ENCODE assay signal across 19 cellular contexts in genomic region chr6:36944650-36945049, GRCh38. TPM values are rescaled to one million over a fixed set of nuclear protein-coding genes. Genes with fewer than 3 reads are reported as not detected.
DNase-seq lines count a peak whose midpoint lies in the region; ATAC-seq, FAIRE-seq and TF ChIP-seq lines count a peak whose summit lies in the region.
"Had no signal": no experiment of that assay in that cellular context is flagged by ENCODE, and none has a peak within 500 bp of the region (broad histone marks: within the 10 kb centered on the region; RNA-seq: fewer than 3 reads in every experiment).

No MANE protein-coding gene starts in this region.

- H3K36me3 ChIP-seq in astrocyte (ENCODE audit: insufficient read depth, low read length) (no peaks in the 10 kb centered on the region), neuronal stem cell (replicated peaks in 1 of 2; ENCODE audit: control insufficient read depth in 2 of 2, insufficient read depth in 2 of 2, low read length in 2 of 2) (no peaks in the 10 kb centered on the region)

- peak; percentile 49 for ATAC-seq in stimulated activated naive CD8-positive, alpha-beta T cell treated with anti-CD3 and anti-CD28 coated beads, Interleukin-15, Interleukin-2, amounts not matched to agents 100 U/mL and 50 U/mL, for 24 hours
- no peak for ATAC-seq in stimulated activated naive CD8-positive, alpha-beta T cell treated with anti-CD3 and anti-CD28 coated beads, Interleukin-15, amount 100 ng/mL, for 72 hours
- ATAC-seq in natural killer cell: no peak
- ATAC-seq in GM21526 (IDR thresholded peaks at IDR 0.05; ENCODE audit: low FRiP score, unreplicated experiment): no peak

- no peak overlapping the region for H2BK15ac ChIP-seq in neuronal stem cell (ENCODE audit: low read length)

- no CpG with 5 or more reads among the region's 5 CpGs for WGBS in neuronal stem cell (ENCODE audit: extremely low coverage in 2 of 2, insufficient read length in 2 of 2, insufficient replicate concordance in 1 of 2), 2 donors

- H3K9me3 ChIP-seq in astrocyte (ENCODE audit: insufficient read depth, low read depth, low read length) (no peaks in the 10 kb centered on the region), neuronal stem cell (replicated peaks in 1 of 2; ENCODE audit: control insufficient read depth in 2 of 2, insufficient read depth in 1 of 2, low read depth in 1 of 2, low read length in 2 of 2) (peaks cover 0 to 6% of the 10 kb centered on the region in 2 donors)

- no peaks in the 10 kb centered on the region for H3K79me2 ChIP-seq in astrocyte (ENCODE audit: insufficient read depth, low read length)

- peaks cover 51% of the 10 kb centered on the region for H3K4me1 Mint-ChIP-seq in stimulated activated naive CD8-positive, alpha-beta T cell treated with anti-CD3 and anti-CD28 coated beads, Interleukin-15, amount 100 ng/mL, for 72 hours
- H3K4me1 Mint-ChIP-seq in astrocyte (ENCODE audit: low read depth, unreplicated experiment): peaks cover 7% of the 10 kb centered on the region
- peaks cover 4 to 6% of the 10 kb centered on the region in 2 donors for H3K4me1 Mint-ChIP-seq in natural killer cell
- no peaks in the 10 kb centered on the region for H3K4me1 Mint-ChIP-seq in CD14-positive monocyte

- H3K27me3 ChIP-seq in astrocyte (ENCODE audit: insufficient read depth, low read length) (no peaks in the 10 kb centered on the region), neuronal stem cell (ENCODE audit: control insufficient read depth in 3 of 3, insufficient read depth in 3 of 3, low read depth in 1 of 3, low read length in 3 of 3) (peaks cover 0 to 10% (median 0%) of the 10 kb centered on the region in 3 experiments)

- H2BK12ac ChIP-seq in neuronal stem cell (ENCODE audit: low read length): no peak overlapping the region

- no peak overlapping the region for H3K4me3 Mint-ChIP-seq in stimulated activated naive CD8-positive, alpha-beta T cell treated with anti-CD3 and anti-CD28 coated beads, Interleukin-15, amount 100 ng/mL, for 72 hours
- H3K4me3 Mint-ChIP-seq in astrocyte (ENCODE audit: unreplicated experiment): no peak overlapping the region
- no peak overlapping the region for H3K4me3 Mint-ChIP-seq in natural killer cell
- no peak overlapping the region for H3K4me3 Mint-ChIP-seq in CD14-positive monocyte

- no peak for FAIRE-seq in astrocyte (lab: Jason Lieb, UNC)
- FAIRE-seq: HTR-8/SVneo had no signal

- no peak overlapping the region for H3K23ac ChIP-seq in neuronal stem cell (ENCODE audit: low read depth, low read length, poor library complexity)

- H3K27me3 Mint-ChIP-seq in stimulated activated naive CD8-positive, alpha-beta T cell treated with anti-CD3 and anti-CD28 coated beads, Interleukin-15, amount 100 ng/mL, for 72 hours: peaks cover 17% of the 10 kb centered on the region
- peaks cover 4% of the 10 kb centered on the region for H3K27me3 Mint-ChIP-seq in astrocyte (ENCODE audit: low read depth, unreplicated experiment)
- peaks cover 20 to 30% of the 10 kb centered on the region in 2 donors for H3K27me3 Mint-ChIP-seq in natural killer cell (ENCODE audit: low read depth in 2 of 2)
- H3K27me3 Mint-ChIP-seq in CD14-positive monocyte (ENCODE audit: low read depth in 3 of 3): peaks cover 6 to 27% (median 22%) of the 10 kb centered on the region in 3 donors

- no peak overlapping the region for H2BK5ac ChIP-seq in neuronal stem cell (ENCODE audit: low read length)

- no peak for DNase-seq in stimulated activated naive CD8-positive, alpha-beta T cell treated with anti-CD3 and anti-CD28 coated beads, Interleukin-15, Interleukin-2, amounts not matched to agents 100 U/mL and 50 U/mL, for 24 hours
- no peak for DNase-seq in stimulated activated naive CD8-positive, alpha-beta T cell treated with anti-CD3 and anti-CD28 coated beads, Interleukin-15, amount 100 ng/mL, for 72 hours
- DNase-seq in astrocyte (ENCODE audit: low read depth): peak; percentile 32
- DNase-seq in neuronal stem cell (ENCODE audit: low spot score): no peak
- DNase-seq in natural killer cell: no peak
- no peak for DNase-seq in CD14-positive monocyte (ENCODE audit: low spot score)
- DNase-seq: COR-L47; DMS153; GOT3; MV-4-11; NCI-H1417; NCI-H1930; NCI-H446; NCI-H69; NK-92 treated with Interleukin-12 subunit alpha and Interleukin-12 subunit beta, amount 100 ng/mL, for 24 hours; SHP77 had no signal

- no peaks in the 10 kb centered on the region for H3K79me1 ChIP-seq in neuronal stem cell (ENCODE audit: low read depth, low read length)

- intact Hi-C loops in natural killer cell (cut with micrococcal nuclease): no loop called here
- intact Hi-C loops in CD14-positive monocyte (cut with micrococcal nuclease): no loop called here

- H3K9ac ChIP-seq in astrocyte (ENCODE audit: low read length) (no peak overlapping the region), neuronal stem cell (ENCODE audit: low read depth, low read length, poor library complexity) (no peak overlapping the region)

- no peak overlapping the region for H3K4ac ChIP-seq in neuronal stem cell (ENCODE audit: low read length)

- H3K4me2 ChIP-seq in astrocyte (ENCODE audit: low read length) (no peak overlapping the region), neuronal stem cell (ENCODE audit: insufficient read depth, low read length, poor library complexity, severe bottlenecking) (no peak overlapping the region)

- H3K18ac ChIP-seq in neuronal stem cell (ENCODE audit: low read length): no peak overlapping the region

- no peak overlapping the region for H4K8ac ChIP-seq in neuronal stem cell (ENCODE audit: low read depth, low read length)

- no peak for TF ChIP-seq CTCF in astrocyte (IDR thresholded peaks at IDR 0.05; ENCODE audit: insufficient read depth, low read depth, low read length)
- no peak for TF ChIP-seq CTCF in natural killer cell (IDR thresholded peaks at IDR 0.05)
- no peak for TF ChIP-seq CTCF in CD14-positive monocyte (IDR thresholded peaks at IDR 0.05)

- no peak overlapping the region for H3K14ac ChIP-seq in neuronal stem cell (ENCODE audit: low read length)

- H3K27ac Mint-ChIP-seq in stimulated activated naive CD8-positive, alpha-beta T cell treated with anti-CD3 and anti-CD28 coated beads, Interleukin-15, amount 100 ng/mL, for 72 hours: no peak overlapping the region
- H3K27ac Mint-ChIP-seq in astrocyte (ENCODE audit: unreplicated experiment) (no peak overlapping the region), natural killer cell (no peak overlapping the region), CD14-positive monocyte (no peak overlapping the region)

- H2BK120ac ChIP-seq in neuronal stem cell (ENCODE audit: low read depth, low read length): no peak overlapping the region

- no peak overlapping the region for H3K4me3 ChIP-seq in astrocyte (ENCODE audit: insufficient read depth, low read depth, low read length)
- no peak overlapping the region for H3K4me3 ChIP-seq in neuronal stem cell (ENCODE audit: low read length in 2 of 2)

- H3K27ac ChIP-seq in astrocyte (ENCODE audit: low read depth, low read length): no peak overlapping the region
- H3K27ac ChIP-seq in neuronal stem cell (replicated peaks; ENCODE audit: low read length): no peak overlapping the region
- H3K27ac ChIP-seq: HL-60 had no signal

- H3K4me1 ChIP-seq in astrocyte (ENCODE audit: insufficient read depth, low read length) (peaks cover 6% of the 10 kb centered on the region), neuronal stem cell (ENCODE audit: control insufficient read depth in 2 of 2, insufficient read depth in 1 of 2, low read depth in 1 of 2, low read length in 2 of 2) (no peaks in the 10 kb centered on the region)

- H4K91ac ChIP-seq in neuronal stem cell (ENCODE audit: low read depth, low read length, poor library complexity): no peak overlapping the region

- H3K9me3 Mint-ChIP-seq in stimulated activated naive CD8-positive, alpha-beta T cell treated with anti-CD3 and anti-CD28 coated beads, Interleukin-15, amount 100 ng/mL, for 72 hours: no peaks in the 10 kb centered on the region
- H3K9me3 Mint-ChIP-seq in astrocyte (ENCODE audit: unreplicated experiment): no peaks in the 10 kb centered on the region
- no peaks in the 10 kb centered on the region for H3K9me3 Mint-ChIP-seq in natural killer cell
- peaks cover 0 to 11% (median 2%) of the 10 kb centered on the region in 7 donors for H3K9me3 Mint-ChIP-seq in CD14-positive monocyte

- H2AFZ ChIP-seq in astrocyte (ENCODE audit: low read depth, low read length) (no peak overlapping the region), neuronal stem cell (ENCODE audit: low read length) (peak overlapping the region; percentile 23)

- no peak overlapping the region for H2AK5ac ChIP-seq in neuronal stem cell (ENCODE audit: low read depth, low read length)

- H4K20me1 ChIP-seq in astrocyte (ENCODE audit: insufficient read depth, low read length): no peaks in the 10 kb centered on the region

- peaks cover 4% of the 10 kb centered on the region for H3K36me3 Mint-ChIP-seq in astrocyte (ENCODE audit: low read depth, unreplicated experiment)
- no peaks in the 10 kb centered on the region for H3K36me3 Mint-ChIP-seq in natural killer cell
- no peaks in the 10 kb centered on the region for H3K36me3 Mint-ChIP-seq in CD14-positive monocyte

RNA-seq across cellular contexts. Expression of gene PI16, which starts 9.9 kb away (rescaled TPM):
- total RNA-seq in astrocyte (not detected in 2 replicates), natural killer cell (1 to 10 TPM in 2 of 3 donors, under 1 TPM in 1; 0.33 to 1.8 (median 1.1) TPM)
- polyA plus RNA-seq in neuronal stem cell (2013, experiment 1 of 2): 0.10 TPM
- polyA plus RNA-seq in neuronal stem cell (2013, experiment 2 of 2): 0.12 TPM
- polyA plus RNA-seq in CD14-positive monocyte: under 1 TPM in 1 of 2 donors, not detected in 1; 0.22 TPM

RNA-seq across cellular contexts. Expression of gene MTCH1, which starts 41.3 kb away (rescaled TPM):
- total RNA-seq in astrocyte (286 and 311 TPM in 2 replicates), natural killer cell (100 to 1,000 TPM; 158 to 180 (median 162) TPM)
- 125 TPM for polyA plus RNA-seq in neuronal stem cell (2013, experiment 1 of 2)
- 118 TPM for polyA plus RNA-seq in neuronal stem cell (2013, experiment 2 of 2)
- polyA plus RNA-seq in CD14-positive monocyte: 100 to 1,000 TPM; 111 to 118 TPM

RNA-seq across cellular contexts. Expression of gene C6orf89, which starts 58.9 kb away (rescaled TPM):
- total RNA-seq in astrocyte: 37.8 and 42.3 TPM in 2 replicates
- polyA plus RNA-seq in neuronal stem cell (2013, experiment 1 of 2): 14.6 TPM
- polyA plus RNA-seq in neuronal stem cell (2013, experiment 2 of 2): 14.4 TPM
- total RNA-seq in natural killer cell: 10 to 100 TPM; 34.3 to 47.0 (median 46.3) TPM
- polyA plus RNA-seq in CD14-positive monocyte: 10 to 100 TPM; 29.2 to 37.5 TPM
